In genomic region chr7:105278973-105279687, GRCh38 we compare ENCODE assay signal across 11 cellular contexts.
DNase-seq lines count a peak whose midpoint lies in the region; ATAC-seq and TF ChIP-seq lines count a peak whose summit lies in the region.
"Had no signal": no experiment of that assay in that cellular context is flagged by ENCODE, and none has a peak within 500 bp of the region (broad histone marks: within the 10 kb centered on the region; RNA-seq: fewer than 3 reads in every experiment).

No MANE protein-coding gene starts in this region.

- H3K27me3 Mint-ChIP-seq in chondrocyte (ENCODE audit: low read depth): no peaks in the 10 kb centered on the region

- ATAC-seq in GM19468 (IDR thresholded peaks at IDR 0.05; ENCODE audit: extremely low read depth, unreplicated experiment): peak; percentile 35
- ATAC-seq in HG03097 (IDR thresholded peaks at IDR 0.05; ENCODE audit: low FRiP score, unreplicated experiment): peak; percentile 57

- DNase-seq in Ammon's horn (ENCODE audit: low spot score) (peak; percentile 15), chondrocyte (ENCODE audit: low spot score) (no peak), NCI-H82 (lab: John Stamatoyannopoulos, UW) (no peak), MV-4-11 (lab: John Stamatoyannopoulos, UW) (no peak)
- no peak for DNase-seq in activated CD8-positive, alpha-beta memory T cell treated with anti-CD3 and anti-CD28 coated beads, Interleukin-2, amount 50 U/mL, for 4 hours
- no peak for DNase-seq in activated CD4-positive, alpha-beta T cell treated with anti-CD3 and anti-CD28 coated beads for 48 hours
- DNase-seq: NCI-H446, psoas muscle, T-helper 1 cell had no signal

- H3K9me3 Mint-ChIP-seq in chondrocyte (ENCODE audit: low read depth): no peaks in the 10 kb centered on the region

- no peaks in the 10 kb centered on the region for H3K36me3 Mint-ChIP-seq in chondrocyte (ENCODE audit: low read depth)

- no peak for TF ChIP-seq CTCF in chondrocyte (IDR thresholded peaks at IDR 0.05)

- H3K27ac Mint-ChIP-seq in chondrocyte (ENCODE audit: unreplicated experiment): peak overlapping the region; percentile 20

- H3K4me1 Mint-ChIP-seq in chondrocyte (ENCODE audit: low read depth): peaks cover 17% of the 10 kb centered on the region

- no peak overlapping the region for H3K4me3 Mint-ChIP-seq in chondrocyte (ENCODE audit: unreplicated experiment)
